ENCODE assay signal across 22 cellular contexts in genomic region chr2:16386000-16386399, GRCh38.
"Had no signal": no experiment of that assay in that cellular context is flagged by ENCODE, and none has a peak within 500 bp of the region (broad histone marks: within the 10 kb centered on the region; RNA-seq: fewer than 3 reads in every experiment).

No MANE protein-coding gene starts in this region.

- ATAC-seq: esophagus mucosa; foreskin keratinocyte; gastroesophageal sphincter; left lobe of liver; natural killer cell treated with Interleukin-12 subunit alpha and Interleukin-12 subunit beta and Interleukin-15 and Interleukin-18, amount 100 ng/mL, for 72 hours; stimulated activated effector memory CD8-positive, alpha-beta T cell treated with anti-CD3 and anti-CD28 coated beads, Interleukin-12 subunit alpha, Interleukin-12 subunit beta, amount 100 ng/mL, for 72 hours had no signal

- H3K27me3 ChIP-seq: foreskin keratinocyte, gastroesophageal sphincter, neutrophil, sigmoid colon, stomach, thyroid gland, vagina had no signal

- H3K4me3 ChIP-seq: gastroesophageal sphincter, lung, sigmoid colon, stomach, thyroid gland, vagina had no signal

- H3K36me3 ChIP-seq: gastroesophageal sphincter, neutrophil, sigmoid colon, stomach, thyroid gland, vagina had no signal

- DNase-seq: effector CD8-positive, alpha-beta T cell; endodermal cell; foreskin keratinocyte; hypothalamus; immature natural killer cell; sigmoid colon; stimulated activated CD4-positive, alpha-beta T cell treated with anti-CD3 and anti-CD28 coated beads, Interleukin-2, amount 100 ng/mL, for 24 hours; stimulated activated CD4-positive, alpha-beta T cell treated with anti-CD3 and anti-CD28 coated beads, Interleukin-4, amount 100 ng/mL, for 24 hours; stimulated activated naive CD4-positive, alpha-beta T cell treated with Interleukin-2 at 50 U/mL for 16 hours; stomach; thyroid gland; trophoblast cell had no signal

- H3K4me1 ChIP-seq: foreskin keratinocyte, parathyroid adenoma, sigmoid colon, stomach, thyroid gland, vagina had no signal

- H3K9me3 ChIP-seq: gastroesophageal sphincter, neutrophil, sigmoid colon, stomach, thyroid gland, vagina had no signal

- H3K27ac ChIP-seq: epithelial cell of prostate, foreskin keratinocyte, gastroesophageal sphincter, neutrophil, parathyroid adenoma, sigmoid colon, stomach, thyroid gland, vagina had no signal
